In genomic region chr3:187738089-187738399, GRCh38 we compare ENCODE assay signal across 8 cellular contexts. TPM values are rescaled to one million over a fixed set of nuclear protein-coding genes. Genes with fewer than 3 reads are reported as not detected.
DNase-seq lines count a peak whose midpoint lies in the region; ATAC-seq and TF ChIP-seq lines count a peak whose summit lies in the region.

No MANE protein-coding gene starts in this region.

- H3K36me3 ChIP-seq in left ventricle myocardium inferior, result peaks cover 17% of the 10 kb centered on the region
- H3K36me3 ChIP-seq in mucosa of rectum (ENCODE audit: control insufficient read depth in 2 of 2, insufficient read depth in 2 of 2, low read length in 2 of 2), result peaks cover 0 to 4% of the 10 kb centered on the region in 2 donors

- ATAC-seq in Right ventricle myocardium inferior, result no peak
- ATAC-seq in HG02678 (IDR thresholded peaks at IDR 0.05; ENCODE audit: unreplicated experiment), result no peak
- no peak for ATAC-seq in GM18873 (IDR thresholded peaks at IDR 0.05; ENCODE audit: low FRiP score, unreplicated experiment)

- H3K4me1 ChIP-seq in left ventricle myocardium inferior, result peaks cover 85% of the 10 kb centered on the region
- H3K4me1 ChIP-seq in mucosa of rectum (ENCODE audit: control insufficient read depth in 2 of 2, insufficient read depth in 2 of 2, low read length in 2 of 2), result peaks cover 31 to 38% of the 10 kb centered on the region in 2 donors

- H3K27ac ChIP-seq in left ventricle myocardium inferior (replicated peaks) (peak overlapping the region; percentile 99), caudate nucleus (ENCODE audit: low read depth, low read length) (peak overlapping the region; percentile 95), mucosa of rectum (ENCODE audit: low read depth in 2 of 2, low read length in 2 of 2) (peak overlapping the region; percentile 80 to 91)

- DNase-seq in left ventricle myocardium inferior (no peak), Right ventricle myocardium inferior (ENCODE audit: missing footprints) (no peak), caudate nucleus (lab: John Stamatoyannopoulos, UW) (no peak), MV-4-11 (lab: John Stamatoyannopoulos, UW) (no peak), HK-2 (ENCODE audit: unreplicated experiment) (no peak)

- H3K27me3 ChIP-seq in left ventricle myocardium inferior (ENCODE audit: low read depth), result no peaks in the 10 kb centered on the region
- H3K27me3 ChIP-seq in mucosa of rectum (ENCODE audit: control insufficient read depth in 2 of 2, insufficient read depth in 2 of 2, low read length in 2 of 2), result no peaks in the 10 kb centered on the region

- no peaks in the 10 kb centered on the region for H3K9me3 ChIP-seq in left ventricle myocardium inferior (replicated peaks)
- no peaks in the 10 kb centered on the region for H3K9me3 ChIP-seq in mucosa of rectum (ENCODE audit: control insufficient read depth in 2 of 2, low read length in 2 of 2)

- peak overlapping the region; percentile 85 to 89 for H3K9ac ChIP-seq in mucosa of rectum (ENCODE audit: low read depth in 1 of 2, low read length in 2 of 2)

- H3K4me3 ChIP-seq in left ventricle myocardium inferior (peak overlapping the region; percentile 88), mucosa of rectum (ENCODE audit: low read length in 2 of 2) (peak overlapping the region; percentile 80 to 82)

- intact Hi-C loops in left ventricle myocardium inferior (cut with micrococcal nuclease), result loop anchor here (10.0 kb wide), 1 partner anchor 1397 kb away; no protein-coding TSS in a partner anchor
- intact Hi-C loops in Right ventricle myocardium inferior (cut with DNase I), result loop anchor here (1.0 to 10.0 kb wide), 6 partner anchors 944 to 1495 kb away; no protein-coding TSS in a partner anchor

- no peak for TF ChIP-seq CTCF in left ventricle myocardium inferior (IDR thresholded peaks at IDR 0.05; ENCODE audit: borderline replicate concordance)

RNA-seq across cellular contexts. Expression of gene BCL6, which starts 7.2 kb away (rescaled TPM):
- total RNA-seq in left ventricle myocardium inferior (47.7 TPM), Right ventricle myocardium inferior (95.5 TPM)

RNA-seq across cellular contexts. Expression of gene RTP2, which starts 35.7 kb away (rescaled TPM):
- total RNA-seq in left ventricle myocardium inferior (not detected), Right ventricle myocardium inferior (not detected)
